In genomic region chr17:72466199-72466598, GRCh38 we compare ENCODE assay signal across 8 cellular contexts.
DNase-seq lines count a peak whose midpoint lies in the region; ATAC-seq and FAIRE-seq lines count a peak whose summit lies in the region.

No MANE protein-coding gene starts in this region.

- peak; percentile 29 for DNase-seq in AG20443 (ENCODE audit: low spot score)
- DNase-seq in HTR-8/SVneo (ENCODE audit: insufficient read length, low spot score), result peak; percentile 76
- DNase-seq in fibroblast of peridontal ligament (ENCODE audit: extremely low read depth), result peak; percentile 16
- DNase-seq in central memory CD4-positive, alpha-beta T cell, result no peak
- no peak for DNase-seq in G401 (ENCODE audit: low spot score)
- DNase-seq in NCI-H1105 (lab: John Stamatoyannopoulos, UW), result no peak
- no peak for DNase-seq in stimulated activated CD4-positive, alpha-beta T cell treated with anti-CD3 and anti-CD28 coated beads, Interleukin-1b, Interleukin-23, amount 100 ng/mL, for 48 hours

- peak; percentile 70 for FAIRE-seq in HTR-8/SVneo (lab: Jason Lieb, UNC)

- in situ Hi-C loops in G401 (cut with HindIII; ENCODE audit: low sequenced_read_pairs), result no loop called here

- ATAC-seq in GM21529 (IDR thresholded peaks at IDR 0.05; ENCODE audit: unreplicated experiment), result peak; percentile 72

Comparison
In these comparisons a context has a peak if more than half of its experiments do, and no peak if none do; other contexts are left out.
1. DNase-seq: peak in AG20443 (single experiment), HTR-8/SVneo (single experiment) and fibroblast of peridontal ligament (single experiment); none in central memory CD4-positive, alpha-beta T cell (single experiment), G401 (single experiment), NCI-H1105 (single experiment) and stimulated activated CD4-positive, alpha-beta T cell treated with anti-CD3 and anti-CD28 coated beads, Interleukin-1b, Interleukin-23, amount 100 ng/mL, for 48 hours (single experiment).